12 cellular contexts compared by ENCODE assay signal in genomic region chr12:57079821-57080220, GRCh38. TPM values are rescaled to one million over a fixed set of nuclear protein-coding genes. Genes with fewer than 3 reads are reported as not detected.
DNase-seq lines count a peak whose midpoint lies in the region; ATAC-seq, FAIRE-seq and TF ChIP-seq lines count a peak whose summit lies in the region.
"Had no signal": no experiment of that assay in that cellular context is flagged by ENCODE, and none has a peak within 500 bp of the region (broad histone marks: within the 10 kb centered on the region; RNA-seq: fewer than 3 reads in every experiment).

No MANE protein-coding gene starts in this region.

- H3K4me1 Mint-ChIP-seq in CD14-positive monocyte = peaks cover 18% of the 10 kb centered on the region
- H3K4me1 Mint-ChIP-seq in neural progenitor cell = peaks cover 18% of the 10 kb centered on the region

- TF ChIP-seq CTCF in CD14-positive monocyte (IDR thresholded peaks at IDR 0.05) (no peak), LNCaP clone FGC (IDR thresholded peaks at IDR 0.05; ENCODE audit: control insufficient read depth, extremely low read depth, insufficient read depth) (no peak), K562 (IDR thresholded peaks at IDR 0.05 in 2 of 3, conservative IDR thresholded peaks at IDR 0.05 in 1 of 3; ENCODE audit: insufficient read depth in 2 of 3, low read depth in 1 of 3, low read length in 3 of 3) (no peak), neural progenitor cell (IDR thresholded peaks at IDR 0.05) (no peak)

- peaks cover 10% of the 10 kb centered on the region for H3F3A ChIP-seq in neural progenitor cell (ENCODE audit: low read depth)

- H3K4me2 ChIP-seq in K562 (ENCODE audit: insufficient read depth, low read length) = peak overlapping the region; percentile 62; the same call in 1 of the 2 replicates
- H3K4me2 ChIP-seq in neural progenitor cell = no peak overlapping the region

- H3K36me3 ChIP-seq in K562 (ENCODE audit: control insufficient read depth, insufficient read depth, low read length) (peaks cover 9% of the 10 kb centered on the region; the same call in 1 of the 3 replicates), neural progenitor cell (no peaks in the 10 kb centered on the region)

- H3K27me3 ChIP-seq in K562 (ENCODE audit: control insufficient read depth in 2 of 2, insufficient read depth in 2 of 2, low read length in 2 of 2) (no peaks in the 10 kb centered on the region), neural progenitor cell (no peaks in the 10 kb centered on the region)

- TF ChIP-seq RAD21 in K562 (CRISPR knock-in tag; conservative IDR thresholded peaks at IDR 0.05 in 1 of 2, IDR thresholded peaks at IDR 0.05 in 1 of 2) = no peak

- CTCF ChIA-PET in K562 (lab: Yijun Ruan, JAX; ENCODE audit: low intra/inter-chr PET ratio) = interaction anchor here (0.7 kb wide), 1 partner anchor 49 kb away, joined by 3 read pairs; no protein-coding TSS in a partner anchor

- no peaks in the 10 kb centered on the region for H3K36me3 Mint-ChIP-seq in CD14-positive monocyte
- H3K36me3 Mint-ChIP-seq in neural progenitor cell = peaks cover 2% of the 10 kb centered on the region

- intact Hi-C loops in CD14-positive monocyte (cut with micrococcal nuclease) = loop anchor here in 1 of 2 donors (5.0 kb wide), 1 partner anchor 32 kb away; the partner anchor contains the start of gene STAT6
- intact Hi-C loops in K562 (cut with micrococcal nuclease) = loop anchor here (5.0 to 10.0 kb wide), 2 partner anchors 162 to 445 kb away; partner anchors contain the start of gene BAZ2A

- POLR2A ChIA-PET in K562 (lab: Yijun Ruan, JAX) = interaction anchor here (1.1 to 3.6 kb wide), 7 partner anchors 10 to 341 kb away, joined by 3 to 44 read pairs (median 6); partner anchors contain the start of genes NAB2 and STAT6

- H3K4me3 Mint-ChIP-seq in CD14-positive monocyte (no peak overlapping the region), neural progenitor cell (peak overlapping the region; percentile 98)

- no peak for TF ChIP-seq EP300 in K562 (IDR thresholded peaks at IDR 0.05; ENCODE audit: low read length)

- H3K9me1 ChIP-seq in K562 (ENCODE audit: control insufficient read depth, insufficient read depth, low read length) = no peaks in the 10 kb centered on the region

- H3K79me2 ChIP-seq in K562 (ENCODE audit: control insufficient read depth, insufficient read depth, low read length) (peaks cover 29% of the 10 kb centered on the region), neural progenitor cell (ENCODE audit: low read depth) (peaks cover 37% of the 10 kb centered on the region)

- BruUV-seq in K562 (replicated peaks; lab: Mats Ljungman, UMichigan) = no TSS peak

- peak overlapping the region; percentile 80 for H3K4me3 ChIP-seq in LNCaP clone FGC (ENCODE audit: low read depth, low read length)
- H3K4me3 ChIP-seq in K562 = no peak overlapping the region
- H3K4me3 ChIP-seq in neural progenitor cell = no peak overlapping the region

- no peak for ATAC-seq in K562
- ATAC-seq in GM18870 (IDR thresholded peaks at IDR 0.05; ENCODE audit: unreplicated experiment) = no peak

- 11% methylated on average over 1 of the region's 1 CpG for WGBS in K562 (ENCODE audit: insufficient coverage, low coverage, missing lambda C conversion rate)

- H2AFZ ChIP-seq in K562 (ENCODE audit: low read depth, low read length) (peak overlapping the region; percentile 78), neural progenitor cell (replicated peaks) (no peak overlapping the region)

- H3K9ac ChIP-seq in K562 (ENCODE audit: insufficient read depth in 1 of 2, low read depth in 2 of 2, low read length in 2 of 2) (peak overlapping the region in 1 of 2 experiments; percentile 72; a peak in 2 of 4 replicates), neural progenitor cell (no peak overlapping the region)

- peak overlapping the region; percentile 91 for H3K27ac ChIP-seq in K562 (ENCODE audit: extremely low read depth, low read depth, low read length)
- H3K27ac ChIP-seq in neural progenitor cell = no peak overlapping the region

- H3K4me1 ChIP-seq in K562 (replicated peaks in 1 of 2; ENCODE audit: control insufficient read depth in 2 of 2, insufficient read depth in 2 of 2, low read length in 2 of 2) (peaks cover 11 to 13% of the 10 kb centered on the region in 2 experiments; a peak in 4 of 5 replicates), neural progenitor cell (peaks cover 12% of the 10 kb centered on the region)

- DNase-seq in CD14-positive monocyte (ENCODE audit: low spot score) (no peak), LNCaP clone FGC (ENCODE audit: low read depth) (no peak), K562 (ENCODE audit: extremely low read depth in 1 of 4, low spot score in 3 of 4) (peak in 1 of 4 experiments; percentile 18), neural progenitor cell (ENCODE audit: low spot score) (no peak), DMS114 treated with DMSO at 0.1 percent for 48 hours (lab: John Stamatoyannopoulos, UW; ENCODE audit: unreplicated experiment) (no peak), SIG-M5 treated with dmso at 0.1 percent for 504 hours (lab: John Stamatoyannopoulos, UW; ENCODE audit: unreplicated experiment) (no peak), cerebellar nuclear complex (lab: John Stamatoyannopoulos, UW) (no peak)
- DNase-seq: hippocampal formation; NCI-H2107; SIG-M5; stimulated activated CD4-positive, alpha-beta T cell treated with anti-CD3 and anti-CD28 coated beads, Interleukin-4, amount 100 ng/mL, for 4 hours had no signal

- no peaks in the 10 kb centered on the region for H3K9me3 ChIP-seq in K562 (replicated peaks; ENCODE audit: control insufficient read depth, insufficient read depth, low read depth, low read length)
- H3K9me3 ChIP-seq in neural progenitor cell (ENCODE audit: low read depth) = no peaks in the 10 kb centered on the region

- no peak for FAIRE-seq in K562 (lab: Jason Lieb, UNC)

- H3K27me3 Mint-ChIP-seq in CD14-positive monocyte (ENCODE audit: low read depth in 3 of 3) (no peaks in the 10 kb centered on the region), neural progenitor cell (ENCODE audit: insufficient read depth, low read depth) (no peaks in the 10 kb centered on the region)

- H4K20me1 ChIP-seq in K562 (replicated peaks; ENCODE audit: control insufficient read depth, insufficient read depth, low read length) (no peaks in the 10 kb centered on the region), neural progenitor cell (ENCODE audit: low read depth) (peaks cover 11% of the 10 kb centered on the region)

- no peak for TF ChIP-seq POLR2A in K562 (conservative IDR thresholded peaks at IDR 0.05)

- H3K9me3 Mint-ChIP-seq in CD14-positive monocyte (no peaks in the 10 kb centered on the region), neural progenitor cell (no peaks in the 10 kb centered on the region)

- in situ Hi-C loops in K562 (cut with MboI) = no loop called here

- H3K27ac Mint-ChIP-seq in CD14-positive monocyte (peak overlapping the region in 6 of 7 donors; percentile 40 to 92 (median 88)), neural progenitor cell (no peak overlapping the region)

RNA-seq across cellular contexts. Expression of gene NEMP1, which starts 1.2 kb away (rescaled TPM):
- polyA plus RNA-seq in CD14-positive monocyte = 1 to 10 TPM; 1.9 to 2.2 TPM
- 49.5 and 114 TPM in 2 replicates for total RNA-seq in K562 (2011; cell fraction: chromatin; rRNA removed; ENCODE audit: low replicate concordance)
- 43.7 and 48.6 TPM in 2 replicates for total RNA-seq in K562 (2011; cell fraction: nucleolus; rRNA removed)
- total RNA-seq in K562 (2011; cell fraction: nucleoplasm; rRNA removed) = 111 and 176 TPM in 2 replicates
- total RNA-seq in K562 (2014; rRNA removed) = 28.5 and 31.3 TPM in 2 replicates
- 44.5 and 51.5 TPM in 2 replicates for total RNA-seq in K562 (2014; rRNA removed; fragmentation: Illumina TruSeq; extraction: Trizol)
- total RNA-seq in K562 (2015; rRNA removed; fragmentation: Illumina TruSeq; extraction: Trizol) = 37.7 and 40.9 TPM in 2 replicates
- total RNA-seq in K562 (2021) = 57.0 and 59.0 TPM in 2 replicates
- 69.7 and 82.2 TPM in 2 replicates for polyA plus RNA-seq in K562 (2011; rRNA removed)
- 21.7 and 47.5 TPM in 2 replicates for polyA plus RNA-seq in K562 (2011; cell fraction: cytosol; rRNA removed)
- polyA plus RNA-seq in K562 (2011; cell fraction: nucleus; rRNA removed) = 80.6 and 125 TPM in 2 replicates
- polyA plus RNA-seq in K562 (2012) = 29.7 and 36.7 TPM in 2 replicates
- 45.7 and 51.5 TPM in 2 replicates for polyA plus RNA-seq in K562 (2014; fragmentation: Illumina TruSeq; extraction: Trizol)
- 10 to 100 TPM in 1 of 2 experiments, 1 to 10 TPM in 1; 9.5 to 15.6 TPM for polyA plus RNA-seq in K562 (2014; fragmentation: Nextera tagmentation; extraction: Ambion mirVana)
- 41.2 and 41.3 TPM in 2 replicates for polyA plus RNA-seq in K562 (2014; rRNA removed)
- 69.8 and 75.3 TPM in 2 replicates for polyA minus RNA-seq in K562 (2011; rRNA and poly(A)+ RNA removed)
- 21.9 and 24.2 TPM in 2 replicates for polyA minus RNA-seq in K562 (2011; cell fraction: cytosol; rRNA and poly(A)+ RNA removed)
- 20.1 and 35.0 TPM in 2 replicates for polyA minus RNA-seq in K562 (2011; cell fraction: nucleus; rRNA and poly(A)+ RNA removed)
- total RNA-seq in neural progenitor cell (ENCODE audit: low replicate concordance) = 55.3 and 72.0 TPM in 2 replicates

RNA-seq across cellular contexts. Expression of gene NAB2, which starts 9.1 kb away (rescaled TPM):
- polyA plus RNA-seq in CD14-positive monocyte = 1 to 10 TPM in 1 of 2 donors, under 1 TPM in 1; 1.00 to 2.7 TPM
- total RNA-seq in K562 (2011; cell fraction: chromatin; rRNA removed; ENCODE audit: low replicate concordance) = 43.5 and 96.8 TPM in 2 replicates
- total RNA-seq in K562 (2011; cell fraction: nucleolus; rRNA removed) = 51.2 and 57.5 TPM in 2 replicates
- 40.4 and 43.3 TPM in 2 replicates for total RNA-seq in K562 (2011; cell fraction: nucleoplasm; rRNA removed)
- 32.0 and 32.8 TPM in 2 replicates for total RNA-seq in K562 (2014; rRNA removed)
- total RNA-seq in K562 (2014; rRNA removed; fragmentation: Illumina TruSeq; extraction: Trizol) = 11.8 and 14.2 TPM in 2 replicates
- total RNA-seq in K562 (2015; rRNA removed; fragmentation: Illumina TruSeq; extraction: Trizol) = 16.9 and 18.8 TPM in 2 replicates
- 23.4 and 36.0 TPM in 2 replicates for total RNA-seq in K562 (2021)
- 25.8 and 30.9 TPM in 2 replicates for polyA plus RNA-seq in K562 (2011; rRNA removed)
- polyA plus RNA-seq in K562 (2011; cell fraction: cytosol; rRNA removed) = 26.8 and 51.9 TPM in 2 replicates
- 53.7 and 85.9 TPM in 2 replicates for polyA plus RNA-seq in K562 (2011; cell fraction: nucleus; rRNA removed)
- polyA plus RNA-seq in K562 (2012) = 23.3 and 27.5 TPM in 2 replicates
- 20.4 and 30.2 TPM in 2 replicates for polyA plus RNA-seq in K562 (2014; fragmentation: Illumina TruSeq; extraction: Trizol)
- under 1 TPM; 0.45 to 0.52 TPM for polyA plus RNA-seq in K562 (2014; fragmentation: Nextera tagmentation; extraction: Ambion mirVana)
- polyA plus RNA-seq in K562 (2014; rRNA removed) = 30.4 and 40.9 TPM in 2 replicates
- 13.8 and 22.0 TPM in 2 replicates for polyA minus RNA-seq in K562 (2011; rRNA and poly(A)+ RNA removed)
- polyA minus RNA-seq in K562 (2011; cell fraction: cytosol; rRNA and poly(A)+ RNA removed) = 16.5 and 18.6 TPM in 2 replicates
- polyA minus RNA-seq in K562 (2011; cell fraction: nucleus; rRNA and poly(A)+ RNA removed) = 14.9 and 18.6 TPM in 2 replicates
- 19.8 and 41.3 TPM in 2 replicates for total RNA-seq in neural progenitor cell (ENCODE audit: low replicate concordance)

RNA-seq across cellular contexts. Expression of gene MYO1A, which starts 29.9 kb away (rescaled TPM):
- polyA plus RNA-seq in CD14-positive monocyte (1 to 10 TPM in 1 of 2 donors, under 1 TPM in 1; 0.22 to 1.3 TPM), K562 (2011; rRNA removed) (0.14 and 0.18 TPM in 2 replicates), K562 (2014; fragmentation: Illumina TruSeq; extraction: Trizol) (0.03 and 0.54 TPM in 2 replicates), K562 (2014; fragmentation: Nextera tagmentation; extraction: Ambion mirVana) (not detected), K562 (2014; rRNA removed) (0.08 and 0.20 TPM in 2 replicates)
- 0.35 and 1.0 TPM in 2 replicates for total RNA-seq in K562 (2011; cell fraction: chromatin; rRNA removed; ENCODE audit: low replicate concordance)
- total RNA-seq in K562 (2011; cell fraction: nucleolus; rRNA removed) = 0.79 and 1.5 TPM in 2 replicates
- total RNA-seq in K562 (2011; cell fraction: nucleoplasm; rRNA removed) = 0.51 and 0.99 TPM in 2 replicates
- total RNA-seq in K562 (2014; rRNA removed) (0.08 and 0.09 TPM in 2 replicates), K562 (2014; rRNA removed; fragmentation: Illumina TruSeq; extraction: Trizol) (0.06 and 0.29 TPM in 2 replicates), K562 (2015; rRNA removed; fragmentation: Illumina TruSeq; extraction: Trizol) (0.08 and 0.14 TPM in 2 replicates), K562 (2021) (0.18 and 0.29 TPM in 2 replicates), neural progenitor cell (ENCODE audit: low replicate concordance) (0.19 TPM in 1 of 2 replicates, not detected in the other)
- 0.03 TPM in 1 of 2 replicates, not detected in the other for polyA plus RNA-seq in K562 (2011; cell fraction: cytosol; rRNA removed)
- polyA plus RNA-seq in K562 (2011; cell fraction: nucleus; rRNA removed) = 0.23 and 0.91 TPM in 2 replicates
- polyA plus RNA-seq in K562 (2012) = 0.08 and 0.11 TPM in 2 replicates
- polyA minus RNA-seq in K562 (2011; rRNA and poly(A)+ RNA removed) = 0.06 TPM in 1 of 2 replicates, not detected in the other
- not detected in 2 replicates for polyA minus RNA-seq in K562 (2011; cell fraction: cytosol; rRNA and poly(A)+ RNA removed)
- polyA minus RNA-seq in K562 (2011; cell fraction: nucleus; rRNA and poly(A)+ RNA removed) = 0.13 and 1.1 TPM in 2 replicates

RNA-seq across cellular contexts. Expression of gene STAT6, which starts 31.3 kb away (rescaled TPM):
- polyA plus RNA-seq in CD14-positive monocyte (100 to 1,000 TPM; 132 to 154 TPM), K562 (2011; rRNA removed) (40.1 and 60.0 TPM in 2 replicates), K562 (2014; fragmentation: Illumina TruSeq; extraction: Trizol) (48.2 and 49.5 TPM in 2 replicates), K562 (2014; fragmentation: Nextera tagmentation; extraction: Ambion mirVana) (1 to 10 TPM; 2.4 to 4.3 TPM), K562 (2014; rRNA removed) (37.9 and 38.4 TPM in 2 replicates)
- total RNA-seq in K562 (2011; cell fraction: chromatin; rRNA removed; ENCODE audit: low replicate concordance) = 105 and 231 TPM in 2 replicates
- total RNA-seq in K562 (2011; cell fraction: nucleolus; rRNA removed) = 112 and 138 TPM in 2 replicates
- 110 and 156 TPM in 2 replicates for total RNA-seq in K562 (2011; cell fraction: nucleoplasm; rRNA removed)
- total RNA-seq in K562 (2014; rRNA removed) (20.8 and 28.2 TPM in 2 replicates), K562 (2014; rRNA removed; fragmentation: Illumina TruSeq; extraction: Trizol) (17.1 and 18.6 TPM in 2 replicates), K562 (2015; rRNA removed; fragmentation: Illumina TruSeq; extraction: Trizol) (24.9 and 26.5 TPM in 2 replicates), K562 (2021) (32.7 and 38.4 TPM in 2 replicates), neural progenitor cell (ENCODE audit: low replicate concordance) (12.9 and 21.6 TPM in 2 replicates)
- 48.3 and 61.6 TPM in 2 replicates for polyA plus RNA-seq in K562 (2011; cell fraction: cytosol; rRNA removed)
- polyA plus RNA-seq in K562 (2011; cell fraction: nucleus; rRNA removed) = 178 and 185 TPM in 2 replicates
- 44.3 and 71.7 TPM in 2 replicates for polyA plus RNA-seq in K562 (2012)
- 25.6 and 31.5 TPM in 2 replicates for polyA minus RNA-seq in K562 (2011; rRNA and poly(A)+ RNA removed)
- 18.7 and 19.9 TPM in 2 replicates for polyA minus RNA-seq in K562 (2011; cell fraction: cytosol; rRNA and poly(A)+ RNA removed)
- polyA minus RNA-seq in K562 (2011; cell fraction: nucleus; rRNA and poly(A)+ RNA removed) = 30.0 and 42.1 TPM in 2 replicates

RNA-seq across cellular contexts. Expression of gene LRP1, which starts 48.5 kb away (rescaled TPM):
- 10 to 100 TPM in 1 of 2 donors, 1 to 10 TPM in 1; 5.5 to 10.5 TPM for polyA plus RNA-seq in CD14-positive monocyte
- total RNA-seq in K562 (2011; cell fraction: chromatin; rRNA removed; ENCODE audit: low replicate concordance) = 2.3 and 6.7 TPM in 2 replicates
- total RNA-seq in K562 (2011; cell fraction: nucleolus; rRNA removed) = 1.8 and 3.5 TPM in 2 replicates
- total RNA-seq in K562 (2011; cell fraction: nucleoplasm; rRNA removed) = 2.2 and 5.4 TPM in 2 replicates
- 0.18 and 0.29 TPM in 2 replicates for total RNA-seq in K562 (2014; rRNA removed)
- 0.03 and 0.04 TPM in 2 replicates for total RNA-seq in K562 (2014; rRNA removed; fragmentation: Illumina TruSeq; extraction: Trizol)
- 0.11 and 0.36 TPM in 2 replicates for total RNA-seq in K562 (2015; rRNA removed; fragmentation: Illumina TruSeq; extraction: Trizol)
- 0.64 and 1.1 TPM in 2 replicates for total RNA-seq in K562 (2021)
- polyA plus RNA-seq in K562 (2011; rRNA removed) = 0.28 and 0.45 TPM in 2 replicates
- 0.27 and 0.66 TPM in 2 replicates for polyA plus RNA-seq in K562 (2011; cell fraction: cytosol; rRNA removed)
- 1.5 and 1.9 TPM in 2 replicates for polyA plus RNA-seq in K562 (2011; cell fraction: nucleus; rRNA removed)
- 0.33 and 1.8 TPM in 2 replicates for polyA plus RNA-seq in K562 (2012)
- 0.13 and 0.15 TPM in 2 replicates for polyA plus RNA-seq in K562 (2014; fragmentation: Illumina TruSeq; extraction: Trizol)
- not detected for polyA plus RNA-seq in K562 (2014; fragmentation: Nextera tagmentation; extraction: Ambion mirVana)
- polyA plus RNA-seq in K562 (2014; rRNA removed) = 0.19 and 0.45 TPM in 2 replicates
- polyA minus RNA-seq in K562 (2011; rRNA and poly(A)+ RNA removed) = 1.9 and 2.0 TPM in 2 replicates
- polyA minus RNA-seq in K562 (2011; cell fraction: cytosol; rRNA and poly(A)+ RNA removed) = 2.4 and 4.2 TPM in 2 replicates
- polyA minus RNA-seq in K562 (2011; cell fraction: nucleus; rRNA and poly(A)+ RNA removed) = 0.40 and 2.8 TPM in 2 replicates
- 13.9 and 31.9 TPM in 2 replicates for total RNA-seq in neural progenitor cell (ENCODE audit: low replicate concordance)
